12 cellular contexts compared by ENCODE assay signal in genomic region chr11:113664069-113664980, GRCh38. TPM values are rescaled to one million over a fixed set of nuclear protein-coding genes. Genes with fewer than 3 reads are reported as not detected.
DNase-seq lines count a peak whose midpoint lies in the region; ATAC-seq, FAIRE-seq and TF ChIP-seq lines count a peak whose summit lies in the region.
"Had no signal": no experiment of that assay in that cellular context is flagged by ENCODE, and none has a peak within 500 bp of the region (broad histone marks: within the 10 kb centered on the region; RNA-seq: fewer than 3 reads in every experiment).

No MANE protein-coding gene starts in this region.

- H3K36me3 Mint-ChIP-seq in stimulated activated effector memory CD8-positive, alpha-beta T cell treated with anti-CD3 and anti-CD28 coated beads, Interleukin-12 subunit alpha, Interleukin-12 subunit beta, amount 100 ng/mL, for 72 hours, result no peaks in the 10 kb centered on the region

- peaks cover 16% of the 10 kb centered on the region for H3K9me3 Mint-ChIP-seq in stimulated activated effector memory CD8-positive, alpha-beta T cell treated with anti-CD3 and anti-CD28 coated beads, Interleukin-12 subunit alpha, Interleukin-12 subunit beta, amount 100 ng/mL, for 72 hours

- no peak for ATAC-seq in HG03025 (IDR thresholded peaks at IDR 0.05; ENCODE audit: low FRiP score, unreplicated experiment)
- no peak for ATAC-seq in stimulated activated effector memory CD8-positive, alpha-beta T cell treated with anti-CD3 and anti-CD28 coated beads, Interleukin-12 subunit alpha, Interleukin-12 subunit beta, amount 100 ng/mL, for 72 hours

- H3K27me3 ChIP-seq in SJCRH30 (no peaks in the 10 kb centered on the region), keratinocyte (ENCODE audit: control insufficient read depth, extremely low read depth, insufficient read depth, low read length) (no peaks in the 10 kb centered on the region)

- H3K36me3 ChIP-seq in SJCRH30 (no peaks in the 10 kb centered on the region), keratinocyte (ENCODE audit: control insufficient read depth in 2 of 2, extremely low read depth in 1 of 2, insufficient read depth in 2 of 2, low read length in 2 of 2) (no peaks in the 10 kb centered on the region)

- peak overlapping the region; percentile 59 for H3K4me2 ChIP-seq in keratinocyte (ENCODE audit: control insufficient read depth, extremely low read depth, insufficient read depth, low read depth, low read length)

- H3K27ac Mint-ChIP-seq in stimulated activated effector memory CD8-positive, alpha-beta T cell treated with anti-CD3 and anti-CD28 coated beads, Interleukin-12 subunit alpha, Interleukin-12 subunit beta, amount 100 ng/mL, for 72 hours, result no peak overlapping the region

- H3K9ac ChIP-seq in keratinocyte (ENCODE audit: control insufficient read depth, extremely low read depth, insufficient read depth, low read length), result no peak overlapping the region

- FAIRE-seq in keratinocyte (lab: Jason Lieb, UNC), result peak; percentile 81

- TF ChIP-seq CTCF in keratinocyte (optimal IDR thresholded peaks at IDR 0.05 in 1 of 3, IDR thresholded peaks at IDR 0.05 in 1 of 3, conservative IDR thresholded peaks at IDR 0.05 in 1 of 3; ENCODE audit: extremely low read depth in 1 of 3, insufficient read depth in 2 of 3, low read length in 3 of 3), result no peak

- H3K4me1 ChIP-seq in SJCRH30 (peaks cover 21% of the 10 kb centered on the region), keratinocyte (ENCODE audit: control insufficient read depth, extremely low read depth, insufficient read depth, low read length) (peaks cover 20% of the 10 kb centered on the region)

- H3K9me1 ChIP-seq in keratinocyte (ENCODE audit: control insufficient read depth, extremely low read depth, insufficient read depth, low read length), result no peaks in the 10 kb centered on the region

- peak overlapping the region; percentile 51 for H2AFZ ChIP-seq in keratinocyte (ENCODE audit: control insufficient read depth, low read length)

- H3K27ac ChIP-seq in SJCRH30 (peak overlapping the region; percentile 64), keratinocyte (ENCODE audit: control insufficient read depth, insufficient read depth, low read length) (peak overlapping the region; percentile 59)
- H3K27ac ChIP-seq: C4-2B had no signal

- no peaks in the 10 kb centered on the region for H3K4me1 Mint-ChIP-seq in stimulated activated effector memory CD8-positive, alpha-beta T cell treated with anti-CD3 and anti-CD28 coated beads, Interleukin-12 subunit alpha, Interleukin-12 subunit beta, amount 100 ng/mL, for 72 hours

- H4K20me1 ChIP-seq in keratinocyte (ENCODE audit: control insufficient read depth, extremely low read depth, insufficient read depth, low read length), result no peaks in the 10 kb centered on the region

- no peaks in the 10 kb centered on the region for H3K79me2 ChIP-seq in keratinocyte (ENCODE audit: control insufficient read depth, insufficient read depth, low read length)

- peak overlapping the region; percentile 17 for H3K4me3 ChIP-seq in SJCRH30
- H3K4me3 ChIP-seq in keratinocyte (ENCODE audit: control insufficient read depth in 2 of 3, extremely low read depth in 1 of 3, insufficient read depth in 2 of 3, low read depth in 1 of 3, low read length in 3 of 3), result no peak overlapping the region

- peak; percentile 54 for DNase-seq in AG08395 (ENCODE audit: low spot score)
- peak; percentile 93 for DNase-seq in HT-29 (ENCODE audit: low spot score)
- peak; percentile 21 to 60 for DNase-seq in SJCRH30
- peak; percentile 83 for DNase-seq in keratinocyte (ENCODE audit: low read depth, low spot score)
- no peak for DNase-seq in SHP77 (lab: John Stamatoyannopoulos, UW)
- DNase-seq in cerebellar cortex (ENCODE audit: low spot score), result no peak
- DNase-seq in stimulated activated effector memory CD8-positive, alpha-beta T cell treated with anti-CD3 and anti-CD28 coated beads, Interleukin-12 subunit alpha, Interleukin-12 subunit beta, amount 100 ng/mL, for 72 hours (ENCODE audit: low spot score in 2 of 2), result no peak
- DNase-seq: glutamatergic neuron; NCI-H1092; stimulated activated CD4-positive, alpha-beta T cell treated with anti-CD3 and anti-CD28 coated beads, Interleukin-2, amount 100 ng/mL, for 48 hours had no signal

- H3K9me3 ChIP-seq in SJCRH30 (replicated peaks), result no peaks in the 10 kb centered on the region; the same call in none of the 2 replicates
- peaks cover 2% of the 10 kb centered on the region for H3K9me3 ChIP-seq in keratinocyte (ENCODE audit: control insufficient read depth, low read depth, low read length)

- dilution Hi-C loops in keratinocyte (cut with MboI; ENCODE audit: extremely low pct_ligation_motif_present, low sequenced_read_pairs), result no loop called here

- no peak overlapping the region for H3K4me3 Mint-ChIP-seq in stimulated activated effector memory CD8-positive, alpha-beta T cell treated with anti-CD3 and anti-CD28 coated beads, Interleukin-12 subunit alpha, Interleukin-12 subunit beta, amount 100 ng/mL, for 72 hours

RNA-seq across cellular contexts. Expression of gene TMPRSS5, which starts 41.8 kb away (rescaled TPM):
- 1.6 and 1.8 TPM in 2 replicates for total RNA-seq in HT-29 (2014; rRNA removed; shearing (Covaris generic))
- total RNA-seq in SJCRH30 (2014; rRNA removed; shearing (Covaris generic)), result 0.42 and 0.56 TPM in 2 replicates
- polyA plus RNA-seq in keratinocyte, result 0.04 to 0.19 TPM (median 0.06 TPM) in 3 replicates
- not detected for polyA plus RNA-seq in keratinocyte (2011; ENCODE audit: low read depth)
- 0.04 TPM in 1 of 2 replicates, not detected in the other for polyA plus RNA-seq in keratinocyte (2011; cell fraction: cytosol; rRNA removed)
- 0.38 and 0.40 TPM in 2 replicates for polyA plus RNA-seq in keratinocyte (2011; cell fraction: nucleus; rRNA removed)
- not detected in 2 replicates for polyA plus RNA-seq in keratinocyte (2012; ENCODE audit: low replicate concordance)
- polyA minus RNA-seq in keratinocyte, result 0.33 TPM in 1 of 3 replicates, not detected in the others
- polyA minus RNA-seq in keratinocyte (2011; cell fraction: cytosol; rRNA and poly(A)+ RNA removed), result not detected
- not detected in 2 replicates for polyA minus RNA-seq in keratinocyte (2011; cell fraction: nucleus; rRNA and poly(A)+ RNA removed)

Comparison
In these comparisons a context has a peak if more than half of its experiments do, and no peak if none do; other contexts are left out.
1. DNase-seq: peak in AG08395 (single experiment), HT-29 (single experiment), SJCRH30 (2 of 2) and keratinocyte (single experiment); none in SHP77 (0 of 2), cerebellar cortex (single experiment) and stimulated activated effector memory CD8-positive, alpha-beta T cell treated with anti-CD3 and anti-CD28 coated beads, Interleukin-12 subunit alpha, Interleukin-12 subunit beta, amount 100 ng/mL, for 72 hours (0 of 2).